In genomic region chr12:6828671-6829531, GRCh38 we compare ENCODE assay signal across 8 cellular contexts. TPM values are rescaled to one million over a fixed set of nuclear protein-coding genes. Genes with fewer than 3 reads are reported as not detected.
DNase-seq lines count a peak whose midpoint lies in the region; ATAC-seq and TF ChIP-seq lines count a peak whose summit lies in the region.

No MANE protein-coding gene starts in this region.

- H3K9me2 ChIP-seq in GM23248 (ENCODE audit: insufficient read depth) (no peaks in the 10 kb centered on the region), OCI-LY1 (ENCODE audit: low read depth, low read length) (no peaks in the 10 kb centered on the region)

- H3K4me2 ChIP-seq in GM23248 (ENCODE audit: unreplicated experiment) (peak overlapping the region; percentile 89), OCI-LY1 (ENCODE audit: low read length) (peak overlapping the region; percentile 49), trophoblast cell (ENCODE audit: low read length) (peak overlapping the region; percentile 97)

- H3F3A ChIP-seq in GM23248 (ENCODE audit: insufficient read depth) (no peaks in the 10 kb centered on the region; the same call in 1 of the 2 replicates), OCI-LY1 (ENCODE audit: insufficient read depth, low read length) (no peaks in the 10 kb centered on the region)

- peak overlapping the region; percentile 96 for H3K18ac ChIP-seq in trophoblast cell (ENCODE audit: low read length)

- no peak overlapping the region for H3K23ac ChIP-seq in trophoblast cell (ENCODE audit: low read length)

- H3K4me1 ChIP-seq in GM23248 (ENCODE audit: insufficient read depth): peaks cover 23% of the 10 kb centered on the region
- H3K4me1 ChIP-seq in OCI-LY1 (ENCODE audit: insufficient read depth, low read length, severe bottlenecking): peaks cover 6% of the 10 kb centered on the region
- H3K4me1 ChIP-seq in trophoblast cell (ENCODE audit: control insufficient read depth in 1 of 2, insufficient read depth in 2 of 2, low read length in 2 of 2): peaks cover 0 to 16% of the 10 kb centered on the region in 2 experiments

- H4K20me1 ChIP-seq in GM23248 (ENCODE audit: insufficient read depth) (no peaks in the 10 kb centered on the region), OCI-LY1 (ENCODE audit: insufficient read depth, low read length) (no peaks in the 10 kb centered on the region)

- H3K4me3 ChIP-seq in GM23248: peak overlapping the region; percentile 87
- peak overlapping the region; percentile 39 for H3K4me3 ChIP-seq in OCI-LY1 (ENCODE audit: low read depth, low read length, poor library complexity, severe bottlenecking)
- H3K4me3 ChIP-seq in trophoblast cell (ENCODE audit: low read depth, low read length): peak overlapping the region; percentile 82

- peaks cover 25% of the 10 kb centered on the region for H3K79me2 ChIP-seq in GM23248 (ENCODE audit: insufficient read depth)
- H3K79me2 ChIP-seq in OCI-LY1 (ENCODE audit: insufficient read depth, low read length): no peaks in the 10 kb centered on the region
- peaks cover 8% of the 10 kb centered on the region for H3K79me2 ChIP-seq in trophoblast cell (ENCODE audit: control insufficient read depth, insufficient read depth, low read length, poor library complexity)

- H4K91ac ChIP-seq in trophoblast cell (ENCODE audit: low read depth, low read length): peak overlapping the region; percentile 91

- no peak for ATAC-seq in HG02798 (IDR thresholded peaks at IDR 0.05; ENCODE audit: poor library complexity, unreplicated experiment)

- peak overlapping the region; percentile 97 for H3K14ac ChIP-seq in trophoblast cell (ENCODE audit: low read length)

- H3K36me3 ChIP-seq in GM23248 (ENCODE audit: low read depth): peaks cover 5% of the 10 kb centered on the region; the same call in 1 of the 2 replicates
- no peaks in the 10 kb centered on the region for H3K36me3 ChIP-seq in OCI-LY1 (ENCODE audit: insufficient read depth, low read length)
- peaks cover 27 to 31% of the 10 kb centered on the region in 2 experiments for H3K36me3 ChIP-seq in trophoblast cell (ENCODE audit: control insufficient read depth in 1 of 2, insufficient read depth in 2 of 2, low read length in 2 of 2)

- peak overlapping the region; percentile 96 for H3K9ac ChIP-seq in GM23248
- no peak overlapping the region; the same call in 1 of the 2 replicates for H3K9ac ChIP-seq in OCI-LY1 (ENCODE audit: low read length)
- peak overlapping the region; percentile 82 for H3K9ac ChIP-seq in trophoblast cell (ENCODE audit: low read length)

- in situ Hi-C loops in GM23248 (cut with MboI): no loop called here

- peak overlapping the region; percentile 10 for H2BK12ac ChIP-seq in trophoblast cell (ENCODE audit: low read length)

- no peaks in the 10 kb centered on the region for H3K27me3 ChIP-seq in GM23248 (replicated peaks; ENCODE audit: insufficient read depth)
- H3K27me3 ChIP-seq in OCI-LY1 (ENCODE audit: insufficient read depth, low read length): 0 out of 2 replicates have a peak, but pooled peaks cover 5% of the 10 kb centered on the region
- no peaks in the 10 kb centered on the region for H3K27me3 ChIP-seq in trophoblast cell (ENCODE audit: insufficient read depth, low read length)

- H3K27ac ChIP-seq in GM23248 (peak overlapping the region; percentile 74), OCI-LY1 (ENCODE audit: low read depth, low read length, poor library complexity, severe bottlenecking) (no peak overlapping the region), trophoblast cell (ENCODE audit: low read depth, low read length) (no peak overlapping the region)

- TF ChIP-seq CTCF in OCI-LY1 (IDR thresholded peaks at IDR 0.05; ENCODE audit: low read length): no peak

- H4K12ac ChIP-seq in trophoblast cell (ENCODE audit: low read depth, low read length): peak overlapping the region; percentile 94

- DNase-seq in GM23248 (peak; percentile 88), head of caudate nucleus (peak in 33 of 42 donors; percentile 22 to 81 (median 56)), trophoblast cell (no peak), SW 1271 (lab: John Stamatoyannopoulos, UW) (no peak), occipital lobe (lab: John Stamatoyannopoulos, UW) (no peak)
- peak; percentile 56 for DNase-seq in activated naive CD4-positive, alpha-beta T cell treated with anti-CD3 and anti-CD28 coated beads, Interleukin-2, amount 50 U/mL, for 16 hours

- H2AFZ ChIP-seq in GM23248 (peak overlapping the region; percentile 70), OCI-LY1 (ENCODE audit: low read length) (no peak overlapping the region), trophoblast cell (ENCODE audit: insufficient read depth, low read length, poor library complexity) (peak overlapping the region; percentile 97)

- H3K9me3 ChIP-seq in GM23248 (ENCODE audit: low read depth): no peaks in the 10 kb centered on the region
- no peaks in the 10 kb centered on the region for H3K9me3 ChIP-seq in OCI-LY1 (ENCODE audit: low read length)
- no peaks in the 10 kb centered on the region for H3K9me3 ChIP-seq in trophoblast cell (ENCODE audit: insufficient read depth, low read depth, low read length)

- peak overlapping the region; percentile 90 for H3K4ac ChIP-seq in trophoblast cell (ENCODE audit: low read depth, low read length)

- H2AK5ac ChIP-seq in trophoblast cell (ENCODE audit: low read length): peak overlapping the region; percentile 92

- 1% methylated on average over 78 to 80 of the region's 89 CpGs for WGBS in GM23248 (ENCODE audit: low coverage in 1 of 2, low lambda C conversion rate in 2 of 2, missing lambda C conversion rate in 2 of 2), 2 experiments
- no CpG with 5 or more reads among the region's 89 CpGs for WGBS in trophoblast cell (ENCODE audit: extremely low coverage, insufficient coverage, insufficient read length)

- intact Hi-C loops in head of caudate nucleus (cut with DNase I): loop anchor here (5.0 kb wide), 1 partner anchor 77 kb away; the partner anchor contains the start of gene MLF2

- peaks cover 10% of the 10 kb centered on the region for H3K79me1 ChIP-seq in trophoblast cell (ENCODE audit: low read length)

- H4K8ac ChIP-seq in trophoblast cell (ENCODE audit: low read depth, low read length): peak overlapping the region; percentile 81

- H2BK120ac ChIP-seq in trophoblast cell (ENCODE audit: insufficient read depth, low read length, poor library complexity): peak overlapping the region; percentile 81

- H2BK5ac ChIP-seq in trophoblast cell (ENCODE audit: low read depth, low read length, poor library complexity): peak overlapping the region; percentile 24

RNA-seq across cellular contexts. Expression of gene P3H3, which starts 0.7 kb away (rescaled TPM):
- total RNA-seq in GM23248 (2014; rRNA removed; shearing (Covaris generic)): 32.5 and 43.0 TPM in 2 replicates
- polyA plus RNA-seq in GM23248 (2016; fragmentation: Nextera tagmentation; extraction: Ambion mirVana): 37.6 and 39.1 TPM in 2 replicates
- polyA plus RNA-seq in trophoblast cell (2013): 17.1 and 17.9 TPM in 2 replicates
- 11.2 TPM for total RNA-seq in occipital lobe

RNA-seq across cellular contexts. Expression of gene GPR162, which starts 7.3 kb away (rescaled TPM):
- total RNA-seq in GM23248 (2014; rRNA removed; shearing (Covaris generic)): 0.51 and 2.8 TPM in 2 replicates
- 0.14 and 0.21 TPM in 2 replicates for polyA plus RNA-seq in GM23248 (2016; fragmentation: Nextera tagmentation; extraction: Ambion mirVana)
- polyA plus RNA-seq in trophoblast cell (2013): 2.2 and 2.9 TPM in 2 replicates
- total RNA-seq in occipital lobe: 61.3 TPM

RNA-seq across cellular contexts. Expression of gene GNB3, which starts 11.8 kb away (rescaled TPM):
- total RNA-seq in GM23248 (2014; rRNA removed; shearing (Covaris generic)): 1.0 and 3.2 TPM in 2 replicates
- 1.5 and 2.2 TPM in 2 replicates for polyA plus RNA-seq in GM23248 (2016; fragmentation: Nextera tagmentation; extraction: Ambion mirVana)
- 2.1 and 2.5 TPM in 2 replicates for polyA plus RNA-seq in trophoblast cell (2013)
- total RNA-seq in occipital lobe: 0.94 TPM

RNA-seq across cellular contexts. Expression of gene CDCA3, which starts 22.2 kb away (rescaled TPM):
- 19.6 and 23.9 TPM in 2 replicates for total RNA-seq in GM23248 (2014; rRNA removed; shearing (Covaris generic))
- 30.2 and 31.4 TPM in 2 replicates for polyA plus RNA-seq in GM23248 (2016; fragmentation: Nextera tagmentation; extraction: Ambion mirVana)
- polyA plus RNA-seq in trophoblast cell (2013): 68.6 and 69.9 TPM in 2 replicates
- 3.9 TPM for total RNA-seq in occipital lobe

RNA-seq across cellular contexts. Expression of gene USP5, which starts 23.0 kb away (rescaled TPM):
- total RNA-seq in GM23248 (2014; rRNA removed; shearing (Covaris generic)): 96.2 and 97.5 TPM in 2 replicates
- polyA plus RNA-seq in GM23248 (2016; fragmentation: Nextera tagmentation; extraction: Ambion mirVana): 73.2 and 77.9 TPM in 2 replicates
- polyA plus RNA-seq in trophoblast cell (2013): 96.6 and 101 TPM in 2 replicates
- total RNA-seq in occipital lobe: 66.8 TPM

Comparison
In these comparisons a context has a peak if more than half of its experiments do, and no peak if none do; other contexts are left out.
1. DNase-seq: peak in GM23248 (single experiment), activated naive CD4-positive, alpha-beta T cell treated with anti-CD3 and anti-CD28 coated beads, Interleukin-2, amount 50 U/mL, for 16 hours (single experiment) and head of caudate nucleus (33 of 42); none in trophoblast cell (0 of 2), SW 1271 (0 of 2) and occipital lobe (single experiment).
2. RNA of gene GPR162, which starts 7.3 kb away (total RNA-seq): 61.3 TPM in occipital lobe (single experiment); 0.51 to 2.8 TPM in GM23248; every median in the first group is over 10 times any median in the second.
3. Peak in every context shown above with its lines, with median percentiles within 50 percentile points of each other: H3K4me2 ChIP-seq and H3K4me3 ChIP-seq.